Comparison of ENCODE assay signal across 8 cellular contexts in genomic region chrX:40099046-40099968, GRCh38. TPM values are rescaled to one million over a fixed set of nuclear protein-coding genes. Genes with fewer than 3 reads are reported as not detected.
A peak's percentile ranks its signal among the peaks of the same experiment; 100 is the strongest.
DNase-seq lines count a peak whose midpoint lies in the region; ATAC-seq and TF ChIP-seq lines count a peak whose summit lies in the region.

No MANE protein-coding gene starts in this region.

- no peak overlapping the region for H3K27ac Mint-ChIP-seq in MCF 10A (ENCODE audit: low read depth, unreplicated experiment)
- H3K27ac Mint-ChIP-seq in activated naive CD4-positive, alpha-beta T cell treated with anti-CD3 and anti-CD28 coated beads for 36 hours, result peak overlapping the region; percentile 41

- CTCF ChIA-PET in MCF 10A (lab: Yijun Ruan, JAX) (no interaction called here), mammary epithelial cell (lab: Charles Lee; ENCODE audit: low non-redundant PET) (no interaction called here), OCI-LY7 (lab: Charles Lee; ENCODE audit: unreplicated experiment) (no interaction called here)
- CTCF ChIA-PET in activated naive CD4-positive, alpha-beta T cell treated with anti-CD3 and anti-CD28 coated beads for 36 hours (lab: Charles Lee), result interaction anchor here (1.5 kb wide), 1 partner anchor 54 kb away, joined by 3 read pairs; no protein-coding TSS in a partner anchor

- peaks cover 17% of the 10 kb centered on the region for H3K27me3 ChIP-seq in mammary epithelial cell (ENCODE audit: insufficient read depth, low read length)
- peaks cover 73% of the 10 kb centered on the region for H3K27me3 ChIP-seq in iPS-18a (ENCODE audit: control insufficient read depth, insufficient read depth, low read length)

- H3K4me3 Mint-ChIP-seq in MCF 10A (ENCODE audit: unreplicated experiment), result peak overlapping the region; percentile 80
- H3K4me3 Mint-ChIP-seq in activated naive CD4-positive, alpha-beta T cell treated with anti-CD3 and anti-CD28 coated beads for 36 hours, result peak overlapping the region; percentile 75

- DNase-seq in MCF 10A (ENCODE audit: unreplicated experiment), result no peak
- no peak for DNase-seq in mammary epithelial cell
- peak; percentile 87 for DNase-seq in OCI-LY7 (ENCODE audit: low spot score)
- peak; percentile 57 for DNase-seq in activated naive CD4-positive, alpha-beta T cell treated with anti-CD3 and anti-CD28 coated beads for 36 hours
- DNase-seq in stimulated activated CD4-positive, alpha-beta T cell treated with anti-CD3 and anti-CD28 coated beads, Interleukin-4, amount 100 ng/mL, for 1 hour, result peak; percentile 46
- DNase-seq in ureter (ENCODE audit: low spot score), result no peak

- H3K36me3 ChIP-seq in mammary epithelial cell (ENCODE audit: insufficient read depth, low read length) (no peaks in the 10 kb centered on the region), OCI-LY7 (ENCODE audit: insufficient read depth, low read length) (0 out of 2 replicates have a peak, but pooled peaks cover 4% of the 10 kb centered on the region), iPS-18a (ENCODE audit: control insufficient read depth, low read depth, low read length) (no peaks in the 10 kb centered on the region)

- H3K9me3 Mint-ChIP-seq in MCF 10A (ENCODE audit: unreplicated experiment), result no peaks in the 10 kb centered on the region
- H3K9me3 Mint-ChIP-seq in activated naive CD4-positive, alpha-beta T cell treated with anti-CD3 and anti-CD28 coated beads for 36 hours, result no peaks in the 10 kb centered on the region

- H3K4me1 Mint-ChIP-seq in MCF 10A (ENCODE audit: insufficient read depth, unreplicated experiment), result no peaks in the 10 kb centered on the region
- H3K4me1 Mint-ChIP-seq in activated naive CD4-positive, alpha-beta T cell treated with anti-CD3 and anti-CD28 coated beads for 36 hours (ENCODE audit: low read depth), result peaks cover 13% of the 10 kb centered on the region

- no peaks in the 10 kb centered on the region for H3K27me3 Mint-ChIP-seq in MCF 10A (ENCODE audit: insufficient read depth, unreplicated experiment)
- H3K27me3 Mint-ChIP-seq in activated naive CD4-positive, alpha-beta T cell treated with anti-CD3 and anti-CD28 coated beads for 36 hours (ENCODE audit: low read depth), result no peaks in the 10 kb centered on the region

- BruUV-seq in MCF 10A (replicated peaks; lab: Mats Ljungman, UMichigan), result no TSS peak
- BruUV-seq in mammary epithelial cell (replicated peaks; lab: Mats Ljungman, UMichigan), result no TSS peak
- BruUV-seq in OCI-LY7 (replicated peaks; lab: Mats Ljungman, UMichigan), result no TSS peak

- no peaks in the 10 kb centered on the region for H4K20me1 ChIP-seq in mammary epithelial cell (ENCODE audit: insufficient read depth, low read length)
- H4K20me1 ChIP-seq in OCI-LY7 (ENCODE audit: insufficient read depth, low read length), result 0 out of 2 replicates have a peak, but pooled peaks cover 5% of the 10 kb centered on the region

- no peaks in the 10 kb centered on the region for H3K9me3 ChIP-seq in mammary epithelial cell (replicated peaks; ENCODE audit: insufficient read depth, low read length)
- no peaks in the 10 kb centered on the region for H3K9me3 ChIP-seq in OCI-LY7 (ENCODE audit: low read length)
- H3K9me3 ChIP-seq in iPS-18a (ENCODE audit: control insufficient read depth, low read depth, low read length), result no peaks in the 10 kb centered on the region

- H3K4me1 ChIP-seq in mammary epithelial cell (ENCODE audit: insufficient read depth, low read length) (peaks cover 20% of the 10 kb centered on the region), OCI-LY7 (ENCODE audit: insufficient read depth, low read length, poor library complexity, severe bottlenecking) (peaks cover 52% of the 10 kb centered on the region), iPS-18a (ENCODE audit: control insufficient read depth, low read depth, low read length) (peaks cover 50% of the 10 kb centered on the region)

- H3K4me3 ChIP-seq in mammary epithelial cell (replicated peaks in 1 of 3; ENCODE audit: insufficient read depth in 1 of 3, low read depth in 2 of 3, low read length in 3 of 3) (no peak overlapping the region), OCI-LY7 (ENCODE audit: low read depth, low read length, poor library complexity, severe bottlenecking) (peak overlapping the region; percentile 90), iPS-18a (ENCODE audit: low read length) (peak overlapping the region; percentile 81)

- H3K79me2 ChIP-seq in mammary epithelial cell (ENCODE audit: insufficient read depth, low read length) (peaks cover 9% of the 10 kb centered on the region), OCI-LY7 (ENCODE audit: insufficient read depth, low read depth, low read length) (peaks cover 20% of the 10 kb centered on the region; the same call in 1 of the 2 replicates)

- H3K9ac ChIP-seq in mammary epithelial cell (ENCODE audit: insufficient read depth, low read length) (no peak overlapping the region), iPS-18a (ENCODE audit: low read length) (no peak overlapping the region)

- dilution Hi-C loops in mammary epithelial cell (cut with HindIII; ENCODE audit: low sequenced_read_pairs), result no loop called here

- TF ChIP-seq CTCF in MCF 10A (IDR thresholded peaks at IDR 0.05; ENCODE audit: unreplicated experiment) (no peak), mammary epithelial cell (conservative IDR thresholded peaks at IDR 0.05 in 1 of 2, IDR thresholded peaks at IDR 0.05 in 1 of 2; ENCODE audit: extremely low read depth in 1 of 2, insufficient read depth in 1 of 2, low read depth in 1 of 2, low read length in 2 of 2) (no peak), OCI-LY7 (conservative IDR thresholded peaks at IDR 0.05; ENCODE audit: low read length) (no peak)

- no peaks in the 10 kb centered on the region for H3K9me2 ChIP-seq in OCI-LY7 (ENCODE audit: insufficient read depth, low read length)

- H3K4me2 ChIP-seq in mammary epithelial cell (ENCODE audit: insufficient read depth, low read depth, low read length) (no peak overlapping the region), OCI-LY7 (ENCODE audit: low read length) (peak overlapping the region; percentile 96)

- H3K36me3 Mint-ChIP-seq in MCF 10A (ENCODE audit: insufficient read depth, unreplicated experiment), result no peaks in the 10 kb centered on the region
- H3K36me3 Mint-ChIP-seq in activated naive CD4-positive, alpha-beta T cell treated with anti-CD3 and anti-CD28 coated beads for 36 hours (ENCODE audit: low read depth), result no peaks in the 10 kb centered on the region

- H3K27ac ChIP-seq in mammary epithelial cell (ENCODE audit: insufficient read depth, low read depth, low read length), result no peak overlapping the region
- peak overlapping the region; percentile 99 for H3K27ac ChIP-seq in OCI-LY7 (ENCODE audit: low read depth, low read length, poor library complexity, severe bottlenecking)
- no peak overlapping the region for H3K27ac ChIP-seq in iPS-18a (ENCODE audit: low read length)

- POLR2A ChIA-PET in MCF 10A (lab: Yijun Ruan, JAX), result interaction anchor here (0.6 to 1.3 kb wide), 4 partner anchors 9 to 324 kb away, joined by 4 to 5 read pairs (median 5); no protein-coding TSS in a partner anchor
- POLR2A ChIA-PET in OCI-LY7 (lab: Charles Lee), result interaction anchor here (0.5 to 4.9 kb wide), 9 partner anchors 28 to 335 kb away, joined by 3 to 55 read pairs (median 5); no protein-coding TSS in a partner anchor

- intact Hi-C loops in MCF 10A (cut with micrococcal nuclease) (loop anchor here (5.0 to 10.0 kb wide), 5 partner anchors 53 to 365 kb away; no protein-coding TSS in a partner anchor), mammary epithelial cell (cut with micrococcal nuclease) (loop anchor here (5.0 kb wide), 3 partner anchors 287 to 368 kb away; no protein-coding TSS in a partner anchor), OCI-LY7 (cut with micrococcal nuclease; ENCODE audit: unreplicated experiment) (loop anchor here (1.0 to 10.0 kb wide), 6 partner anchors 27 to 335 kb away; no protein-coding TSS in a partner anchor)
- intact Hi-C loops in activated naive CD4-positive, alpha-beta T cell treated with anti-CD3 and anti-CD28 coated beads for 36 hours (cut with micrococcal nuclease), result loop anchor here (1.0 to 5.0 kb wide), 4 partner anchors 70 to 1293 kb away; no protein-coding TSS in a partner anchor

- peak; percentile 41 for ATAC-seq in HG03196 (IDR thresholded peaks at IDR 0.05; ENCODE audit: unreplicated experiment)

- 45% methylated on average over 15 of the region's 49 CpGs for WGBS in mammary epithelial cell (ENCODE audit: low coverage, missing lambda C conversion rate)

- in situ Hi-C loops in mammary epithelial cell (cut with MboI; ENCODE audit: low sequenced_read_pairs in 2 of 2), result no loop called here

- no peak overlapping the region for H2AFZ ChIP-seq in mammary epithelial cell (ENCODE audit: low read depth, low read length)
- H2AFZ ChIP-seq in OCI-LY7 (ENCODE audit: low read length), result no peak overlapping the region

RNA-seq across cellular contexts. Expression of gene BCOR, which starts 1.5 kb away (rescaled TPM):
- total RNA-seq in MCF 10A (2022) (7.5 and 12.0 TPM in 2 replicates), mammary epithelial cell (1 to 10 TPM; 7.2 to 9.2 TPM), OCI-LY7 (2022) (48.0 and 52.2 TPM in 2 replicates), ureter (41.3 TPM)
- 1.8 TPM for polyA plus RNA-seq in mammary epithelial cell
- 33.0 TPM for polyA minus RNA-seq in mammary epithelial cell
- total RNA-seq in OCI-LY7 (2014; rRNA removed; shearing (Covaris generic)), result 55.6 and 64.3 TPM in 2 replicates
- 10 to 100 TPM; 29.1 to 29.9 TPM for total RNA-seq in activated naive CD4-positive, alpha-beta T cell treated with anti-CD3 and anti-CD28 coated beads for 36 hours

Comparison
In these comparisons a context has a peak if more than half of its experiments do, and no peak if none do; other contexts are left out.
1. DNase-seq: peak in OCI-LY7 (single experiment), activated naive CD4-positive, alpha-beta T cell treated with anti-CD3 and anti-CD28 coated beads for 36 hours (single experiment) and stimulated activated CD4-positive, alpha-beta T cell treated with anti-CD3 and anti-CD28 coated beads, Interleukin-4, amount 100 ng/mL, for 1 hour (single experiment); none in MCF 10A (single experiment), mammary epithelial cell (single experiment) and ureter (single experiment).
2. H3K4me3 ChIP-seq: peak in OCI-LY7 (single experiment) and iPS-18a (single experiment); none in mammary epithelial cell (0 of 3).